Comparison of ENCODE assay signal across 8 cellular contexts in genomic region chr16:29805232-29806095, GRCh38.
DNase-seq lines count a peak whose midpoint lies in the region; TF ChIP-seq lines count a peak whose summit lies in the region.

No MANE protein-coding gene starts in this region.

- peaks cover 37% of the 10 kb centered on the region for H3K4me1 Mint-ChIP-seq in activated naive CD4-positive, alpha-beta T cell treated with anti-CD3 and anti-CD28 coated beads, Interleukin-2, amount 50 U/mL, for 24 hours

- H3K4me3 Mint-ChIP-seq in activated naive CD4-positive, alpha-beta T cell treated with anti-CD3 and anti-CD28 coated beads, Interleukin-2, amount 50 U/mL, for 24 hours, result peak overlapping the region; percentile 100

- H3K36me3 Mint-ChIP-seq in activated naive CD4-positive, alpha-beta T cell treated with anti-CD3 and anti-CD28 coated beads, Interleukin-2, amount 50 U/mL, for 24 hours, result peaks cover 5% of the 10 kb centered on the region

- H3K27ac Mint-ChIP-seq in activated naive CD4-positive, alpha-beta T cell treated with anti-CD3 and anti-CD28 coated beads, Interleukin-2, amount 50 U/mL, for 24 hours, result peak overlapping the region; percentile 100

- H3K9me3 ChIP-seq in SK-N-MC (ENCODE audit: low read depth, low read length), result no peaks in the 10 kb centered on the region

- peak overlapping the region; percentile 97 for H3K27ac ChIP-seq in SK-N-MC
- peak overlapping the region; percentile 99 for H3K27ac ChIP-seq in substantia nigra (ENCODE audit: low read depth, low read length, poor library complexity, severe bottlenecking)

- H3K27me3 Mint-ChIP-seq in activated naive CD4-positive, alpha-beta T cell treated with anti-CD3 and anti-CD28 coated beads, Interleukin-2, amount 50 U/mL, for 24 hours, result no peaks in the 10 kb centered on the region

- peak overlapping the region; percentile 91 for H3K9ac ChIP-seq in SK-N-MC (ENCODE audit: insufficient read length)

- peaks cover 59% of the 10 kb centered on the region for H3K36me3 ChIP-seq in SK-N-MC (ENCODE audit: insufficient read depth, low read length)

- H3K4me3 ChIP-seq in HFF-Myc (replicated peaks; ENCODE audit: low read depth, low read length) (peak overlapping the region; percentile 65), SK-N-MC (peak overlapping the region; percentile 83)

- no peaks in the 10 kb centered on the region for H3K9me3 Mint-ChIP-seq in activated naive CD4-positive, alpha-beta T cell treated with anti-CD3 and anti-CD28 coated beads, Interleukin-2, amount 50 U/mL, for 24 hours

- no peak for TF ChIP-seq CTCF in HFF-Myc (IDR thresholded peaks at IDR 0.05; ENCODE audit: low read depth, low read length, missing control alignments)

- DNase-seq in GM04504 (ENCODE audit: low read depth) (peak; percentile 93), HFF-Myc (ENCODE audit: extremely low read depth, low read depth) (no peak), NAMALWA (ENCODE audit: low spot score) (peak; percentile 98), SK-N-MC (ENCODE audit: low read depth, low spot score) (peak; percentile 85), germinal center (ENCODE audit: low spot score) (peak; percentile 96), non-pigmented ciliary epithelial cell (ENCODE audit: low read depth) (peak; percentile 81), substantia nigra (lab: John Stamatoyannopoulos, UW) (peak; percentile 85 to 100 (median 96))
